8 cellular contexts compared by ENCODE assay signal in genomic region chr1:23824711-23825075, GRCh38. TPM values are rescaled to one million over a fixed set of nuclear protein-coding genes. Genes with fewer than 3 reads are reported as not detected.
DNase-seq lines count a peak whose midpoint lies in the region; ATAC-seq and TF ChIP-seq lines count a peak whose summit lies in the region.

No MANE protein-coding gene starts in this region.

- H3K4me3 ChIP-seq in HFF-Myc (replicated peaks; ENCODE audit: low read depth, low read length), result peak overlapping the region; percentile 87
- peak overlapping the region; percentile 74 for H3K4me3 ChIP-seq in iPS-11a (ENCODE audit: low read depth, low read length)

- ATAC-seq in activated T-helper 17 cell treated with anti-CD3 and anti-CD28 coated beads, Interleukin-2, amount 50 U/mL, for 72 hours (replicated peaks), result no peak
- ATAC-seq in stimulated activated memory B cell treated with anti-CD40 and anti-IgM and Interleukin-4, amounts not matched to agents 10 μg/mL and 1 μg/mL and 100 μg/mL, for 72 hours, result no peak
- ATAC-seq in HG03378 (IDR thresholded peaks at IDR 0.05; ENCODE audit: unreplicated experiment), result no peak
- ATAC-seq in GM18873 (IDR thresholded peaks at IDR 0.05; ENCODE audit: low FRiP score, unreplicated experiment), result no peak

- DNase-seq in HFF-Myc (ENCODE audit: extremely low read depth, low read depth), result no peak
- DNase-seq in LoVo (ENCODE audit: low spot score), result no peak
- DNase-seq in HCEC 1CT, result no peak

- peaks cover 33% of the 10 kb centered on the region for H3K36me3 Mint-ChIP-seq in activated T-helper 17 cell treated with anti-CD3 and anti-CD28 coated beads, Interleukin-2, amount 50 U/mL, for 72 hours (ENCODE audit: low read depth)
- H3K36me3 Mint-ChIP-seq in stimulated activated memory B cell treated with anti-CD40 and anti-IgM and Interleukin-4, amounts not matched to agents 10 μg/mL and 1 μg/mL and 100 μg/mL, for 72 hours, result peaks cover 6% of the 10 kb centered on the region

- no peaks in the 10 kb centered on the region for H3K27me3 Mint-ChIP-seq in activated T-helper 17 cell treated with anti-CD3 and anti-CD28 coated beads, Interleukin-2, amount 50 U/mL, for 72 hours
- H3K27me3 Mint-ChIP-seq in stimulated activated memory B cell treated with anti-CD40 and anti-IgM and Interleukin-4, amounts not matched to agents 10 μg/mL and 1 μg/mL and 100 μg/mL, for 72 hours, result no peaks in the 10 kb centered on the region

- peak overlapping the region; percentile 90 for H3K4me3 Mint-ChIP-seq in activated T-helper 17 cell treated with anti-CD3 and anti-CD28 coated beads, Interleukin-2, amount 50 U/mL, for 72 hours
- peak overlapping the region; percentile 93 for H3K4me3 Mint-ChIP-seq in stimulated activated memory B cell treated with anti-CD40 and anti-IgM and Interleukin-4, amounts not matched to agents 10 μg/mL and 1 μg/mL and 100 μg/mL, for 72 hours

- peaks cover 10% of the 10 kb centered on the region for H3K4me1 Mint-ChIP-seq in activated T-helper 17 cell treated with anti-CD3 and anti-CD28 coated beads, Interleukin-2, amount 50 U/mL, for 72 hours
- H3K4me1 Mint-ChIP-seq in stimulated activated memory B cell treated with anti-CD40 and anti-IgM and Interleukin-4, amounts not matched to agents 10 μg/mL and 1 μg/mL and 100 μg/mL, for 72 hours, result peaks cover 27% of the 10 kb centered on the region

- no peaks in the 10 kb centered on the region for H3K9me3 Mint-ChIP-seq in activated T-helper 17 cell treated with anti-CD3 and anti-CD28 coated beads, Interleukin-2, amount 50 U/mL, for 72 hours
- no peaks in the 10 kb centered on the region for H3K9me3 Mint-ChIP-seq in stimulated activated memory B cell treated with anti-CD40 and anti-IgM and Interleukin-4, amounts not matched to agents 10 μg/mL and 1 μg/mL and 100 μg/mL, for 72 hours

- TF ChIP-seq CTCF in HFF-Myc (IDR thresholded peaks at IDR 0.05; ENCODE audit: low read depth, low read length, missing control alignments), result no peak

- peak overlapping the region; percentile 97 for H3K27ac Mint-ChIP-seq in activated T-helper 17 cell treated with anti-CD3 and anti-CD28 coated beads, Interleukin-2, amount 50 U/mL, for 72 hours
- H3K27ac Mint-ChIP-seq in stimulated activated memory B cell treated with anti-CD40 and anti-IgM and Interleukin-4, amounts not matched to agents 10 μg/mL and 1 μg/mL and 100 μg/mL, for 72 hours, result peak overlapping the region; percentile 98

RNA-seq across cellular contexts. Expression of gene HMGCL, which starts 0.5 kb away (rescaled TPM):
- 10 to 100 TPM; 26.3 to 82.1 TPM for total RNA-seq in activated T-helper 17 cell treated with anti-CD3 and anti-CD28 coated beads, Interleukin-2, amount 50 U/mL, for 72 hours

RNA-seq across cellular contexts. Expression of gene GALE, which starts 24.1 kb away (rescaled TPM):
- 10 to 100 TPM; 56.6 to 57.1 TPM for total RNA-seq in activated T-helper 17 cell treated with anti-CD3 and anti-CD28 coated beads, Interleukin-2, amount 50 U/mL, for 72 hours

RNA-seq across cellular contexts. Expression of gene LYPLA2, which starts 33.7 kb away (rescaled TPM):
- 10 to 100 TPM; 70.0 to 94.8 TPM for total RNA-seq in activated T-helper 17 cell treated with anti-CD3 and anti-CD28 coated beads, Interleukin-2, amount 50 U/mL, for 72 hours

RNA-seq across cellular contexts. Expression of gene FUCA1, which starts 43.4 kb away (rescaled TPM):
- total RNA-seq in activated T-helper 17 cell treated with anti-CD3 and anti-CD28 coated beads, Interleukin-2, amount 50 U/mL, for 72 hours, result 1 to 10 TPM; 4.8 to 5.2 TPM

RNA-seq across cellular contexts. Expression of gene PITHD1, which starts 46.5 kb away (rescaled TPM):
- total RNA-seq in activated T-helper 17 cell treated with anti-CD3 and anti-CD28 coated beads, Interleukin-2, amount 50 U/mL, for 72 hours, result 10 to 100 TPM; 60.7 to 93.9 TPM
